In genomic region chr1:234724517-234725176, GRCh38 we compare ENCODE assay signal across 8 cellular contexts.
DNase-seq lines count a peak whose midpoint lies in the region; ATAC-seq and TF ChIP-seq lines count a peak whose summit lies in the region.

No MANE protein-coding gene starts in this region.

- peak overlapping the region; percentile 63 to 96 for H2BK12ac ChIP-seq in mesenchymal stem cell (ENCODE audit: low read length in 2 of 2)

- H3K27me3 ChIP-seq in DND-41 (ENCODE audit: insufficient read depth, low read length, poor library complexity) (no peaks in the 10 kb centered on the region), SJSA1 (replicated peaks) (no peaks in the 10 kb centered on the region), mesenchymal stem cell (ENCODE audit: control insufficient read depth in 1 of 2, insufficient read depth in 1 of 2, low read length in 2 of 2) (no peaks in the 10 kb centered on the region), transverse colon (no peaks in the 10 kb centered on the region)

- no peak for TF ChIP-seq EP300 in transverse colon (IDR thresholded peaks at IDR 0.05; ENCODE audit: low read depth)

- H3K4ac ChIP-seq in mesenchymal stem cell (ENCODE audit: low read depth in 1 of 2, low read length in 2 of 2): peak overlapping the region; percentile 30 to 95

- H3K14ac ChIP-seq in mesenchymal stem cell (ENCODE audit: low read length in 2 of 2): peak overlapping the region in 1 of 2 experiments; percentile 95

- no peaks in the 10 kb centered on the region for H3K79me1 ChIP-seq in mesenchymal stem cell (replicated peaks; ENCODE audit: low read length, poor library complexity, severe bottlenecking)

- H4K8ac ChIP-seq in mesenchymal stem cell (ENCODE audit: low read length): peak overlapping the region; percentile 92

- DNase-seq in DND-41 (no peak), SJSA1 (ENCODE audit: low read depth in 1 of 2, low spot score in 2 of 2) (no peak), cerebellar nuclear complex (lab: John Stamatoyannopoulos, UW) (peak; percentile 45 to 82), mesenchymal stem cell (no peak), transverse colon (peak; percentile 71)
- no peak for DNase-seq in effector CD8-positive, alpha-beta T cell (lab: John Stamatoyannopoulos, UW)

- intact Hi-C loops in transverse colon (cut with DNase I; ENCODE audit: low total_unique reads): loop anchor here (2.0 to 10.0 kb wide), 3 partner anchors 114 to 253 kb away; partner anchors contain the start of gene IRF2BP2

- H3K4me1 ChIP-seq in DND-41 (ENCODE audit: insufficient read depth, low read length) (peaks cover 75% of the 10 kb centered on the region), SJSA1 (replicated peaks) (peaks cover 59% of the 10 kb centered on the region), mesenchymal stem cell (ENCODE audit: control insufficient read depth, insufficient read depth, low read depth, low read length) (peaks cover 57% of the 10 kb centered on the region), transverse colon (peaks cover 58 to 78% (median 66%) of the 10 kb centered on the region in 4 donors)

- peak overlapping the region; percentile 94 for H2BK120ac ChIP-seq in mesenchymal stem cell (ENCODE audit: low read depth, low read length)

- peak overlapping the region; percentile 65 for H2AFZ ChIP-seq in DND-41 (ENCODE audit: low read depth, low read length)
- H2AFZ ChIP-seq in mesenchymal stem cell (ENCODE audit: low read depth, low read length): no peak overlapping the region

- H2BK5ac ChIP-seq in mesenchymal stem cell (ENCODE audit: low read depth, low read length, poor library complexity, severe bottlenecking): peak overlapping the region; percentile 70

- H3K36me3 ChIP-seq in DND-41 (ENCODE audit: insufficient read depth, low read length): no peaks in the 10 kb centered on the region
- no peaks in the 10 kb centered on the region for H3K36me3 ChIP-seq in SJSA1
- H3K36me3 ChIP-seq in mesenchymal stem cell (ENCODE audit: control insufficient read depth in 1 of 2, insufficient read depth in 2 of 2, low read depth in 1 of 2, low read length in 2 of 2): no peaks in the 10 kb centered on the region
- H3K36me3 ChIP-seq in transverse colon: no peaks in the 10 kb centered on the region

- peak overlapping the region in 1 of 2 experiments; percentile 66 for H3K23ac ChIP-seq in mesenchymal stem cell (ENCODE audit: low read length in 2 of 2)

- ATAC-seq in DND-41 (ENCODE audit: insufficient read depth, low read depth): peak; percentile 56
- ATAC-seq in HG02938 (IDR thresholded peaks at IDR 0.05; ENCODE audit: unreplicated experiment): peak; percentile 40
- no peak for ATAC-seq in HG03565 (IDR thresholded peaks at IDR 0.05; ENCODE audit: unreplicated experiment)

- H3K4me2 ChIP-seq in DND-41 (ENCODE audit: insufficient read depth, low read length) (peak overlapping the region; percentile 81), mesenchymal stem cell (ENCODE audit: low read length, poor library complexity, severe bottlenecking) (peak overlapping the region; percentile 64)

- 22% methylated on average over 15 of the region's 16 CpGs for WGBS in mesenchymal stem cell
- 9% methylated on average over 16 of the region's 16 CpGs; no CpG with 5 or more reads in 1 of the 2 donors for WGBS in transverse colon (ENCODE audit: low coverage in 1 of 2), 2 donors

- H3K27ac ChIP-seq in DND-41 (ENCODE audit: low read length) (peak overlapping the region; percentile 100), SJSA1 (peak overlapping the region; percentile 96), mesenchymal stem cell (ENCODE audit: low read length, poor library complexity, severe bottlenecking) (peak overlapping the region; percentile 84), transverse colon (peak overlapping the region; percentile 97 to 99 (median 98))

- TF ChIP-seq CTCF in DND-41 (IDR thresholded peaks at IDR 0.05; ENCODE audit: borderline replicate concordance, extremely low read depth, low read length, poor library complexity, severe bottlenecking) (no peak), transverse colon (IDR thresholded peaks at IDR 0.05) (no peak)

- H3K9me3 ChIP-seq in DND-41 (ENCODE audit: insufficient read depth, low read length, severe bottlenecking): no peaks in the 10 kb centered on the region
- H3K9me3 ChIP-seq in SJSA1 (replicated peaks): no peaks in the 10 kb centered on the region
- H3K9me3 ChIP-seq in mesenchymal stem cell (ENCODE audit: control insufficient read depth, low read length): no peaks in the 10 kb centered on the region
- H3K9me3 ChIP-seq in transverse colon: no peaks in the 10 kb centered on the region

- H3K18ac ChIP-seq in mesenchymal stem cell (ENCODE audit: low read depth in 1 of 2, low read length in 2 of 2): peak overlapping the region; percentile 65 to 99

- H3K4me3 ChIP-seq in DND-41 (ENCODE audit: low read depth in 1 of 2, low read length in 2 of 2) (peak overlapping the region in 1 of 2 experiments; percentile 56; a peak in 3 of 4 replicates), SJSA1 (peak overlapping the region; percentile 12), mesenchymal stem cell (ENCODE audit: insufficient read depth in 1 of 2, low read depth in 1 of 2, low read length in 2 of 2) (peak overlapping the region in 1 of 2 experiments; percentile 52), transverse colon (peak overlapping the region in 2 of 4 donors; percentile 6 to 40)

- no peak for TF ChIP-seq POLR2A in transverse colon (IDR thresholded peaks at IDR 0.05)

- peak overlapping the region; percentile 21 for H2AK5ac ChIP-seq in mesenchymal stem cell (ENCODE audit: low read length, severe bottlenecking)

- peak overlapping the region; percentile 96 for H3K9ac ChIP-seq in DND-41 (ENCODE audit: low read depth, low read length)
- peak overlapping the region; percentile 93 for H3K9ac ChIP-seq in mesenchymal stem cell (ENCODE audit: low read length)

- no peaks in the 10 kb centered on the region for H3K79me2 ChIP-seq in DND-41 (ENCODE audit: insufficient read depth, low read length)

- no peaks in the 10 kb centered on the region for H4K20me1 ChIP-seq in DND-41 (ENCODE audit: insufficient read depth, low read length)

- in situ Hi-C loops in transverse colon (cut with MboI; ENCODE audit: low pct_ligation_motif_present in 1 of 4, low pct_unique_long_range_greater_than_20kb in 1 of 4, low sequenced_read_pairs in 3 of 4): loop anchor here (10.0 to 25.0 kb wide), 7 partner anchors 110 to 360 kb away; partner anchors contain the start of gene IRF2BP2 (in 1 of the 4)

- peak overlapping the region; percentile 88 for H4K91ac ChIP-seq in mesenchymal stem cell (ENCODE audit: low read length)

- peak overlapping the region; percentile 62 for H2BK15ac ChIP-seq in mesenchymal stem cell (ENCODE audit: low read depth, poor library complexity, severe bottlenecking)

Comparison
In these comparisons a context has a peak if more than half of its experiments do, and no peak if none do; other contexts are left out.
1. DNase-seq: peak in cerebellar nuclear complex (2 of 2) and transverse colon (single experiment); none in DND-41 (single experiment), SJSA1 (0 of 2), mesenchymal stem cell (single experiment) and effector CD8-positive, alpha-beta T cell (single experiment).
2. Peak in every context shown above with its lines, with median percentiles within 50 percentile points of each other: H3K27ac ChIP-seq.